In the genomic region with DNA sequence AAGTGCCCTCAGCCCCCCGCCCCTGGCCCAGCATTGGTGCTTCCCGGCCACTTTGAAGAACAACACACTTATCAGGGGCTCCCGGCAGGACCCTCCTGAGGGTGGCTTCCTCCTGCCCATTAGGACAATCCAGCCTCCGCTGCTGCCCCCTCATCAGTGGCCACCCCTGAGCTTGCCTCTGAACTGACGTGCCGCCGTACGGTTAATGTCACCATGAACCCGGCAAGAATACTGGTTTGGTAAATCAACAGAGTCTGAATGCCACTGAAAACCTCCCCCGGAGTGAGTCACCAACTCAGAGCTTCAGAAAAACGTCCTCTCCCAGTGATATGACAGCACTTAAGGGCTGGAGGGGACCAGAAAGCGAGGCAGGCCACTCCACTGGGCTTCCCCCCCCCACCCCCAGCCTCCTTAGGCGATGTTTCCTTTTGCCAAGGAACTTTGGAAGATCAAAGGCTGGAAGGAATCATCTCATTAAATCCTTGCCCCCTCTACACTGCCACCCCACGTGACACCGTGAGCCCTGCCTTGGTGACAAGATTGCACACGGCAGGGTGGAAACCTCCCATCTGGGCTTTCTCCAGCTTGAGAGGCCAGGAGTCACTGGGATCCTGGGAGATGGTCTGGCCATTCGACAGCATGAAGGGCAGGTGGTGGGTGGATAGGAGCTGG, we compare ENCODE assay signal across 1 cellular context.
TF ChIP-seq lines count a peak whose summit lies in the region.

No MANE protein-coding gene starts in this region.

TF ChIP-seq in K562, 482 proteins besides CTCF, POLR2A, EP300 and RAD21 (continued from another document and continues in another):
- TF ChIP-seq RAD51 (IDR thresholded peaks at IDR 0.05; ENCODE audit: borderline replicate concordance, low read depth): peak; percentile 22; the same call in 1 of the 2 replicates
- TF ChIP-seq, protein P1, sequence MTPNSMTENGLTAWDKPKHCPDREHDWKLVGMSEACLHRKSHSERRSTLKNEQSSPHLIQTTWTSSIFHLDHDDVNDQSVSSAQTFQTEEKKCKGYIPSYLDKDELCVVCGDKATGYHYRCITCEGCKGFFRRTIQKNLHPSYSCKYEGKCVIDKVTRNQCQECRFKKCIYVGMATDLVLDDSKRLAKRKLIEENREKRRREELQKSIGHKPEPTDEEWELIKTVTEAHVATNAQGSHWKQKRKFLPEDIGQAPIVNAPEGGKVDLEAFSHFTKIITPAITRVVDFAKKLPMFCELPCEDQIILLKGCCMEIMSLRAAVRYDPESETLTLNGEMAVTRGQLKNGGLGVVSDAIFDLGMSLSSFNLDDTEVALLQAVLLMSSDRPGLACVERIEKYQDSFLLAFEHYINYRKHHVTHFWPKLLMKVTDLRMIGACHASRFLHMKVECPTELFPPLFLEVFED (CRISPR knock-in tag; conservative IDR thresholded peaks at IDR 0.05): no peak
- no peak for TF ChIP-seq ZNF280B (CRISPR knock-in tag; IDR thresholded peaks at IDR 0.05)
- TF ChIP-seq MEIS2 (IDR thresholded peaks at IDR 0.05; ENCODE audit: partially characterized antibody): peak; percentile 16
- TF ChIP-seq, protein P2, sequence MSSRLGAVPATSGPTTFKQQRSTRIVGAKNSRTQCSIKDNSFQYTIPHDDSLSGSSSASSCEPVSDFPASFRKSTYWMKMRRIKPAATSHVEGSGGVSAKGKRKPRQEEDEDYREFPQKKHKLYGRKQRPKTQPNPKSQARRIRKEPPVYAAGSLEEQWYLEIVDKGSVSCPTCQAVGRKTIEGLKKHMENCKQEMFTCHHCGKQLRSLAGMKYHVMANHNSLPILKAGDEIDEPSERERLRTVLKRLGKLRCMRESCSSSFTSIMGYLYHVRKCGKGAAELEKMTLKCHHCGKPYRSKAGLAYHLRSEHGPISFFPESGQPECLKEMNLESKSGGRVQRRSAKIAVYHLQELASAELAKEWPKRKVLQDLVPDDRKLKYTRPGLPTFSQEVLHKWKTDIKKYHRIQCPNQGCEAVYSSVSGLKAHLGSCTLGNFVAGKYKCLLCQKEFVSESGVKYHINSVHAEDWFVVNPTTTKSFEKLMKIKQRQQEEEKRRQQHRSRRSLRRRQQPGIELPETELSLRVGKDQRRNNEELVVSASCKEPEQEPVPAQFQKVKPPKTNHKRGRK (tag; IDR thresholded peaks at IDR 0.05): no peak
- TF ChIP-seq, protein P3, sequence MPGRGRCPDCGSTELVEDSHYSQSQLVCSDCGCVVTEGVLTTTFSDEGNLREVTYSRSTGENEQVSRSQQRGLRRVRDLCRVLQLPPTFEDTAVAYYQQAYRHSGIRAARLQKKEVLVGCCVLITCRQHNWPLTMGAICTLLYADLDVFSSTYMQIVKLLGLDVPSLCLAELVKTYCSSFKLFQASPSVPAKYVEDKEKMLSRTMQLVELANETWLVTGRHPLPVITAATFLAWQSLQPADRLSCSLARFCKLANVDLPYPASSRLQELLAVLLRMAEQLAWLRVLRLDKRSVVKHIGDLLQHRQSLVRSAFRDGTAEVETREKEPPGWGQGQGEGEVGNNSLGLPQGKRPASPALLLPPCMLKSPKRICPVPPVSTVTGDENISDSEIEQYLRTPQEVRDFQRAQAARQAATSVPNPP (IDR thresholded peaks at IDR 0.05; ENCODE audit: borderline replicate concordance, insufficient read depth, insufficient read length): no peak
- no peak for TF ChIP-seq RBM22 (IDR thresholded peaks at IDR 0.05; ENCODE audit: low read depth, low read length, poor library complexity, severe bottlenecking)
- no peak for TF ChIP-seq TAF7 (tag; IDR thresholded peaks at IDR 0.05)
- TF ChIP-seq SMARCC2 (IDR thresholded peaks at IDR 0.05; ENCODE audit: low read depth): 0 out of 2 replicates have a peak, but pooled peaks have one; percentile 37
- TF ChIP-seq HDAC1 (IDR thresholded peaks at IDR 0.05): 0 out of 4 replicates have a peak, but pooled peaks of 1 of the 2 experiments have one; percentile 22
- no peak for TF ChIP-seq CREB3 (tag; conservative IDR thresholded peaks at IDR 0.05; ENCODE audit: low read depth)
- no peak for TF ChIP-seq POLR2G (IDR thresholded peaks at IDR 0.05; ENCODE audit: low read depth, low read length)
- TF ChIP-seq ARHGAP35 (IDR thresholded peaks at IDR 0.05; ENCODE audit: partially characterized antibody): no peak
- TF ChIP-seq, protein P4, sequence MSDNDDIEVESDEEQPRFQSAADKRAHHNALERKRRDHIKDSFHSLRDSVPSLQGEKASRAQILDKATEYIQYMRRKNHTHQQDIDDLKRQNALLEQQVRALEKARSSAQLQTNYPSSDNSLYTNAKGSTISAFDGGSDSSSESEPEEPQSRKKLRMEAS (CRISPR knock-in tag; IDR thresholded peaks at IDR 0.05): 0 out of 2 replicates have a peak, but pooled peaks have one; percentile 18
- TF ChIP-seq, protein P5, sequence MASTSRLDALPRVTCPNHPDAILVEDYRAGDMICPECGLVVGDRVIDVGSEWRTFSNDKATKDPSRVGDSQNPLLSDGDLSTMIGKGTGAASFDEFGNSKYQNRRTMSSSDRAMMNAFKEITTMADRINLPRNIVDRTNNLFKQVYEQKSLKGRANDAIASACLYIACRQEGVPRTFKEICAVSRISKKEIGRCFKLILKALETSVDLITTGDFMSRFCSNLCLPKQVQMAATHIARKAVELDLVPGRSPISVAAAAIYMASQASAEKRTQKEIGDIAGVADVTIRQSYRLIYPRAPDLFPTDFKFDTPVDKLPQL (IDR thresholded peaks at IDR 0.05; ENCODE audit: extremely low read depth, insufficient read length): no peak
- TF ChIP-seq ADNP (tag; IDR thresholded peaks at IDR 0.05): no peak
- no peak for TF ChIP-seq KLF16 (IDR thresholded peaks at IDR 0.05)
- 0 out of 2 replicates have a peak, but pooled peaks have one; percentile 11 for TF ChIP-seq MBD2 (IDR thresholded peaks at IDR 0.05; ENCODE audit: borderline replicate concordance, low read depth)
- no peak for TF ChIP-seq ZNF699 (CRISPR knock-in tag; IDR thresholded peaks at IDR 0.05; ENCODE audit: insufficient replicate concordance)
- no peak for TF ChIP-seq BRCA1 (IDR thresholded peaks at IDR 0.05)
- no peak for TF ChIP-seq BRCA1 (CRISPR knock-in tag; IDR thresholded peaks at IDR 0.05)
- TF ChIP-seq, protein P6, sequence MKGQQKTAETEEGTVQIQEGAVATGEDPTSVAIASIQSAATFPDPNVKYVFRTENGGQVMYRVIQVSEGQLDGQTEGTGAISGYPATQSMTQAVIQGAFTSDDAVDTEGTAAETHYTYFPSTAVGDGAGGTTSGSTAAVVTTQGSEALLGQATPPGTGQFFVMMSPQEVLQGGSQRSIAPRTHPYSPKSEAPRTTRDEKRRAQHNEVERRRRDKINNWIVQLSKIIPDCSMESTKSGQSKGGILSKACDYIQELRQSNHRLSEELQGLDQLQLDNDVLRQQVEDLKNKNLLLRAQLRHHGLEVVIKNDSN (CRISPR knock-in tag; IDR thresholded peaks at IDR 0.05): peak; percentile 89
- no peak for TF ChIP-seq XRCC3 (IDR thresholded peaks at IDR 0.05)
- peak; percentile 64; the same call in 1 of the 2 replicates for TF ChIP-seq EGR1 (conservative IDR thresholded peaks at IDR 0.05)
- TF ChIP-seq, protein P7, sequence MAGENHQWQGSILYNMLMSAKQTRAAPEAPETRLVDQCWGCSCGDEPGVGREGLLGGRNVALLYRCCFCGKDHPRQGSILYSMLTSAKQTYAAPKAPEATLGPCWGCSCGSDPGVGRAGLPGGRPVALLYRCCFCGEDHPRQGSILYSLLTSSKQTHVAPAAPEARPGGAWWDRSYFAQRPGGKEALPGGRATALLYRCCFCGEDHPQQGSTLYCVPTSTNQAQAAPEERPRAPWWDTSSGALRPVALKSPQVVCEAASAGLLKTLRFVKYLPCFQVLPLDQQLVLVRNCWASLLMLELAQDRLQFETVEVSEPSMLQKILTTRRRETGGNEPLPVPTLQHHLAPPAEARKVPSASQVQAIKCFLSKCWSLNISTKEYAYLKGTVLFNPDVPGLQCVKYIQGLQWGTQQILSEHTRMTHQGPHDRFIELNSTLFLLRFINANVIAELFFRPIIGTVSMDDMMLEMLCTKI (IDR thresholded peaks at IDR 0.05; ENCODE audit: partially characterized antibody): no peak
- no peak for TF ChIP-seq ZNF277 (CRISPR knock-in tag; IDR thresholded peaks at IDR 0.05; ENCODE audit: borderline replicate concordance)
- TF ChIP-seq YY1 (IDR thresholded peaks at IDR 0.05; ENCODE audit: borderline replicate concordance in 1 of 3, control insufficient read depth in 1 of 3, extremely low read depth in 1 of 3, insufficient read depth in 3 of 3, insufficient read length in 1 of 3, insufficient replicate concordance in 2 of 3, low read depth in 1 of 3, low read length in 2 of 3): no peak
- no peak for TF ChIP-seq SLC30A9 (CRISPR knock-in tag; IDR thresholded peaks at IDR 0.05)
- no peak for TF ChIP-seq PRMT5 (CRISPR knock-in tag; IDR thresholded peaks at IDR 0.05)
- peak; percentile 46; the same call in 1 of the 2 replicates for TF ChIP-seq DPF2 (IDR thresholded peaks at IDR 0.05)
- no peak for TF ChIP-seq NCOR1 (IDR thresholded peaks at IDR 0.05)
- TF ChIP-seq MCM2 (IDR thresholded peaks at IDR 0.05; ENCODE audit: low read depth): no peak
- TF ChIP-seq SMAD1 (IDR thresholded peaks at IDR 0.05; ENCODE audit: low read depth, low read length, partially characterized antibody): no peak
- no peak for TF ChIP-seq SIN3B (IDR thresholded peaks at IDR 0.05; ENCODE audit: low read depth)
- TF ChIP-seq, protein P8, sequence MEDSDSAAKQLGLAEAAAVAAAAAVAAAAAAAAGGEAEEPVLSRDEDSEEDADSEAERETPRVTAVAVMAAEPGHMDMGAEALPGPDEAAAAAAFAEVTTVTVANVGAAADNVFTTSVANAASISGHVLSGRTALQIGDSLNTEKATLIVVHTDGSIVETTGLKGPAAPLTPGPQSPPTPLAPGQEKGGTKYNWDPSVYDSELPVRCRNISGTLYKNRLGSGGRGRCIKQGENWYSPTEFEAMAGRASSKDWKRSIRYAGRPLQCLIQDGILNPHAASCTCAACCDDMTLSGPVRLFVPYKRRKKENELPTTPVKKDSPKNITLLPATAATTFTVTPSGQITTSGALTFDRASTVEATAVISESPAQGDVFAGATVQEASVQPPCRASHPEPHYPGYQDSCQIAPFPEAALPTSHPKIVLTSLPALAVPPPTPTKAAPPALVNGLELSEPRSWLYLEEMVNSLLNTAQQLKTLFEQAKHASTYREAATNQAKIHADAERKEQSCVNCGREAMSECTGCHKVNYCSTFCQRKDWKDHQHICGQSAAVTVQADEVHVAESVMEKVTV (CRISPR knock-in tag; IDR thresholded peaks at IDR 0.05): no peak
- TF ChIP-seq ZNF274 (IDR thresholded peaks at IDR 0.05; ENCODE audit: borderline replicate concordance, low read depth, low read length): no peak
- TF ChIP-seq, protein P9, sequence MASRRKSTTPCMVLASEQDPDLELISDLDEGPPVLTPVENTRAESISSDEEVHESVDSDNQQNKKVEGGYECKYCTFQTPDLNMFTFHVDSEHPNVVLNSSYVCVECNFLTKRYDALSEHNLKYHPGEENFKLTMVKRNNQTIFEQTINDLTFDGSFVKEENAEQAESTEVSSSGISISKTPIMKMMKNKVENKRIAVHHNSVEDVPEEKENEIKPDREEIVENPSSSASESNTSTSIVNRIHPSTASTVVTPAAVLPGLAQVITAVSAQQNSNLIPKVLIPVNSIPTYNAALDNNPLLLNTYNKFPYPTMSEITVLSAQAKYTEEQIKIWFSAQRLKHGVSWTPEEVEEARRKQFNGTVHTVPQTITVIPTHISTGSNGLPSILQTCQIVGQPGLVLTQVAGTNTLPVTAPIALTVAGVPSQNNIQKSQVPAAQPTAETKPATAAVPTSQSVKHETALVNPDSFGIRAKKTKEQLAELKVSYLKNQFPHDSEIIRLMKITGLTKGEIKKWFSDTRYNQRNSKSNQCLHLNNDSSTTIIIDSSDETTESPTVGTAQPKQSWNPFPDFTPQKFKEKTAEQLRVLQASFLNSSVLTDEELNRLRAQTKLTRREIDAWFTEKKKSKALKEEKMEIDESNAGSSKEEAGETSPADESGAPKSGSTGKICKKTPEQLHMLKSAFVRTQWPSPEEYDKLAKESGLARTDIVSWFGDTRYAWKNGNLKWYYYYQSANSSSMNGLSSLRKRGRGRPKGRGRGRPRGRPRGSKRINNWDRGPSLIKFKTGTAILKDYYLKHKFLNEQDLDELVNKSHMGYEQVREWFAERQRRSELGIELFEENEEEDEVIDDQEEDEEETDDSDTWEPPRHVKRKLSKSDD (conservative IDR thresholded peaks at IDR 0.05; ENCODE audit: low read length): no peak
- TF ChIP-seq KAT2B (IDR thresholded peaks at IDR 0.05; ENCODE audit: low read depth, low read length): no peak
- peak in 1 of 2 experiments; percentile 50; a peak in 1 of 4 replicates for TF ChIP-seq FOXA3 (CRISPR knock-in tag; conservative IDR thresholded peaks at IDR 0.05 in 1 of 2, IDR thresholded peaks at IDR 0.05 in 1 of 2)
